In genomic region chr13:49540552-49540951, GRCh38 we compare ENCODE assay signal across 9 cellular contexts. TPM values are rescaled to one million over a fixed set of nuclear protein-coding genes. Genes with fewer than 3 reads are reported as not detected.
DNase-seq lines count a peak whose midpoint lies in the region; ATAC-seq, FAIRE-seq and TF ChIP-seq lines count a peak whose summit lies in the region.
"Had no signal": no experiment of that assay in that cellular context is flagged by ENCODE, and none has a peak within 500 bp of the region (broad histone marks: within the 10 kb centered on the region; RNA-seq: fewer than 3 reads in every experiment).

No MANE protein-coding gene starts in this region.

- H3K27ac Mint-ChIP-seq in IgD-negative memory B cell: peak overlapping the region in 2 of 3 donors; percentile 32 to 60

- peak; percentile 30; the same call in 1 of the 2 replicates for TF ChIP-seq POLR2A in GM12891 (IDR thresholded peaks at IDR 0.05; ENCODE audit: low read depth, low read length)

- peaks cover 8 to 23% (median 14%) of the 10 kb centered on the region in 3 donors for H3K4me1 Mint-ChIP-seq in IgD-negative memory B cell

- H3K9me3 Mint-ChIP-seq in IgD-negative memory B cell: no peaks in the 10 kb centered on the region

- H3K4me3 ChIP-seq in astrocyte of the spinal cord (ENCODE audit: low read depth, low read length) (no peak overlapping the region), mononuclear cell (ENCODE audit: low read length) (peak overlapping the region; percentile 15)
- H3K4me3 ChIP-seq: lung had no signal

- peaks cover 15% of the 10 kb centered on the region for H3K36me3 Mint-ChIP-seq in IgD-negative memory B cell

- peak overlapping the region in 2 of 4 donors; percentile 7 to 78 for H3K4me3 Mint-ChIP-seq in IgD-negative memory B cell

- peaks cover 14% of the 10 kb centered on the region for H3K4me1 ChIP-seq in mononuclear cell (ENCODE audit: insufficient read depth, low read length)

- DNase-seq in GM12891 (ENCODE audit: insufficient read length, low spot score) (no peak), astrocyte of the spinal cord (ENCODE audit: low read depth, low spot score) (peak; percentile 44), anterior cingulate cortex (lab: John Stamatoyannopoulos, UW) (no peak)
- DNase-seq in stimulated activated CD4-positive, alpha-beta T cell treated with anti-CD3 and anti-CD28 coated beads, Interleukin-2, amount 100 ng/mL, for 48 hours: no peak

- no peaks in the 10 kb centered on the region for H3K27me3 Mint-ChIP-seq in IgD-negative memory B cell

- FAIRE-seq in GM12891 (lab: Jason Lieb, UNC): no peak

- in situ Hi-C loops in astrocyte of the spinal cord (cut with HindIII; ENCODE audit: low sequenced_read_pairs): no loop called here

- H3K9me3 ChIP-seq in mononuclear cell (ENCODE audit: low read depth, low read length): no peaks in the 10 kb centered on the region

- H3K27me3 ChIP-seq in mononuclear cell (ENCODE audit: insufficient read depth, low read length): no peaks in the 10 kb centered on the region

- ATAC-seq in HG02970 (IDR thresholded peaks at IDR 0.05; ENCODE audit: low FRiP score, unreplicated experiment) (no peak), GM19328 (IDR thresholded peaks at IDR 0.05; ENCODE audit: unreplicated experiment) (no peak)

- no peak for TF ChIP-seq CTCF in astrocyte of the spinal cord (IDR thresholded peaks at IDR 0.05; ENCODE audit: low read depth, low read length)

TF ChIP-seq in GM12891, 5 proteins besides CTCF, POLR2A, EP300 and RAD21:
- no peak for TF ChIP-seq POU2F2 (IDR thresholded peaks at IDR 0.05; ENCODE audit: low read depth, low read length)
- no peak for TF ChIP-seq TAF1 (IDR thresholded peaks at IDR 0.05; ENCODE audit: low read depth, low read length)
- no peak for TF ChIP-seq POLR2AphosphoS5 (IDR thresholded peaks at IDR 0.05; ENCODE audit: low read depth, low read length)
- TF ChIP-seq PAX5 (IDR thresholded peaks at IDR 0.05; ENCODE audit: insufficient read depth, low read length, severe bottlenecking): no peak
- no peak for TF ChIP-seq SPI1 (IDR thresholded peaks at IDR 0.05; ENCODE audit: low read depth, low read length)
TF ChIP-seq in GM12891: peak in this region for 0.

RNA-seq across cellular contexts. Expression of gene PHF11, which starts 44.8 kb away (rescaled TPM):
- 42.5 TPM for polyA plus RNA-seq in GM12891 (2012; ENCODE audit: low read depth, missing spikeins)
- 70.1 TPM for polyA plus RNA-seq in IgD-negative memory B cell
- total RNA-seq in mononuclear cell: 56.9 TPM

RNA-seq across cellular contexts. Expression of gene RCBTB1, which starts 44.8 kb away (rescaled TPM):
- 7.4 TPM for polyA plus RNA-seq in GM12891 (2012; ENCODE audit: low read depth, missing spikeins)
- 8.5 TPM for polyA plus RNA-seq in IgD-negative memory B cell
- total RNA-seq in mononuclear cell: 19.0 TPM
